ENCODE assay signal across 16 cellular contexts in the genomic region with DNA sequence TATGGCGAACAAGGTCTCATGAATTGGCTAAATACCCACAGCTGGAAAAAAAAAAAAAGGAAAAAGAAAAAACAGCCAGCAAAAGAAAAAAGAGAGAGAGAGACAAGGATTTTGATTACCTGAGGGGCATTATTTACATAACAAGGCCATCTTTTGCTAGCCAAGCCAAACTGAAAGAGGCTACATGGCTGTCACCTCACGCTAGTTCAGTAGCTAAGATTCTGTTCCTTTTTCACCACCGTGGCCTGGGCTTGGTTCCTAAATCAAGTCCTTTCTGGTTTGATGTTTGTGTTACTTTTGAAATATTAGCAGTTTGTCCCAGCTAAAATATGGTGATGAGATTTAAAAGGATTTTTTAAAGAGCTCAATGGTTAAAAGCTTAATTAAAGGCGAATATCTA. TPM values are rescaled to one million over a fixed set of nuclear protein-coding genes. Genes with fewer than 3 reads are reported as not detected.
DNase-seq lines count a peak whose midpoint lies in the region; ATAC-seq, FAIRE-seq and TF ChIP-seq lines count a peak whose summit lies in the region.
"Had no signal": no experiment of that assay in that cellular context is flagged by ENCODE, and none has a peak within 500 bp of the region (broad histone marks: within the 10 kb centered on the region; RNA-seq: fewer than 3 reads in every experiment).

No MANE protein-coding gene starts in this region.

- no peak for TF ChIP-seq POLR2A in GM12891 (IDR thresholded peaks at IDR 0.05; ENCODE audit: low read depth, low read length)

- no peak overlapping the region for H3K4me3 Mint-ChIP-seq in dendritic cell treated with granulocyte-macrophage colony-stimulating factor and Interleukin-4, amounts not matched to agents 40 ng/mL and 50 ng/mL, for 4 days
- H3K4me3 Mint-ChIP-seq in stimulated activated naive B cell treated with anti-CD40 and anti-IgM and Interleukin-4, amounts not matched to agents 10 μg/mL and 1 μg/mL and 100 μg/mL, for 72 hours = no peak overlapping the region
- H3K4me3 Mint-ChIP-seq: CD4-positive, alpha-beta T cell had no signal

- no peaks in the 10 kb centered on the region for H3K36me3 Mint-ChIP-seq in dendritic cell treated with granulocyte-macrophage colony-stimulating factor and Interleukin-4, amounts not matched to agents 40 ng/mL and 50 ng/mL, for 4 days (ENCODE audit: low read depth)
- no peaks in the 10 kb centered on the region for H3K36me3 Mint-ChIP-seq in stimulated activated naive B cell treated with anti-CD40 and anti-IgM and Interleukin-4, amounts not matched to agents 10 μg/mL and 1 μg/mL and 100 μg/mL, for 72 hours

- FAIRE-seq in GM12891 (lab: Jason Lieb, UNC) = peak; percentile 38

- DNase-seq in GM12891 (ENCODE audit: insufficient read length, low spot score) = no peak
- DNase-seq in MV-4-11 (lab: John Stamatoyannopoulos, UW) = peak; percentile 69
- no peak for DNase-seq in stimulated activated naive B cell treated with anti-CD40 and anti-IgM and Interleukin-4, amounts not matched to agents 10 μg/mL and 1 μg/mL and 100 μg/mL, for 72 hours
- DNase-seq in HUDEP-2 (lab: John Stamatoyannopoulos, UW; ENCODE audit: unreplicated experiment in 76 of 76) = no peak
- DNase-seq: AML-193; CD4-positive, alpha-beta T cell; GM23248; KG1; NCI-H1105; NCI-H1694; NCI-H226; NCI-H69; PC-9 had no signal

- no peaks in the 10 kb centered on the region for H3K9me3 Mint-ChIP-seq in dendritic cell treated with granulocyte-macrophage colony-stimulating factor and Interleukin-4, amounts not matched to agents 40 ng/mL and 50 ng/mL, for 4 days
- no peaks in the 10 kb centered on the region for H3K9me3 Mint-ChIP-seq in stimulated activated naive B cell treated with anti-CD40 and anti-IgM and Interleukin-4, amounts not matched to agents 10 μg/mL and 1 μg/mL and 100 μg/mL, for 72 hours
- H3K9me3 Mint-ChIP-seq: CD4-positive, alpha-beta T cell had no signal

- H3K27ac Mint-ChIP-seq in dendritic cell treated with granulocyte-macrophage colony-stimulating factor and Interleukin-4, amounts not matched to agents 40 ng/mL and 50 ng/mL, for 4 days = peak overlapping the region; percentile 80
- no peak overlapping the region for H3K27ac Mint-ChIP-seq in stimulated activated naive B cell treated with anti-CD40 and anti-IgM and Interleukin-4, amounts not matched to agents 10 μg/mL and 1 μg/mL and 100 μg/mL, for 72 hours
- H3K27ac Mint-ChIP-seq: CD4-positive, alpha-beta T cell had no signal

- H3K27me3 Mint-ChIP-seq in dendritic cell treated with granulocyte-macrophage colony-stimulating factor and Interleukin-4, amounts not matched to agents 40 ng/mL and 50 ng/mL, for 4 days = peaks cover 4% of the 10 kb centered on the region
- H3K27me3 Mint-ChIP-seq in stimulated activated naive B cell treated with anti-CD40 and anti-IgM and Interleukin-4, amounts not matched to agents 10 μg/mL and 1 μg/mL and 100 μg/mL, for 72 hours = peaks cover 5 to 20% of the 10 kb centered on the region in 2 donors

- H3K4me1 Mint-ChIP-seq in dendritic cell treated with granulocyte-macrophage colony-stimulating factor and Interleukin-4, amounts not matched to agents 40 ng/mL and 50 ng/mL, for 4 days (ENCODE audit: low read depth) = peaks cover 50% of the 10 kb centered on the region
- H3K4me1 Mint-ChIP-seq in stimulated activated naive B cell treated with anti-CD40 and anti-IgM and Interleukin-4, amounts not matched to agents 10 μg/mL and 1 μg/mL and 100 μg/mL, for 72 hours = peaks cover 2 to 9% of the 10 kb centered on the region in 2 donors

- peak; percentile 46 to 48 for ATAC-seq in stimulated activated naive B cell treated with anti-CD40 and anti-IgM and Interleukin-4, amounts not matched to agents 10 μg/mL and 1 μg/mL and 100 μg/mL, for 72 hours (replicated peaks)
- no peak for ATAC-seq in HG03439 (IDR thresholded peaks at IDR 0.05; ENCODE audit: unreplicated experiment)
- no peak for ATAC-seq in GM19467 (IDR thresholded peaks at IDR 0.05; ENCODE audit: unreplicated experiment)

- intact Hi-C loops in dendritic cell treated with granulocyte-macrophage colony-stimulating factor and Interleukin-4, amounts not matched to agents 40 ng/mL and 50 ng/mL, for 4 days (cut with micrococcal nuclease) = no loop called here

TF ChIP-seq in GM12891, 5 proteins besides CTCF, POLR2A, EP300 and RAD21:
- no peak for TF ChIP-seq POU2F2 (IDR thresholded peaks at IDR 0.05; ENCODE audit: low read depth, low read length)
- peak; percentile 54; the same call in 1 of the 2 replicates for TF ChIP-seq SPI1 (IDR thresholded peaks at IDR 0.05; ENCODE audit: low read depth, low read length)

RNA-seq across cellular contexts. Expression of a gene that starts 2.0 kb away (rescaled TPM):
- polyA plus RNA-seq in GM12891 (2012; ENCODE audit: low read depth, missing spikeins) = not detected
- polyA plus RNA-seq: GM23248 had no signal

RNA-seq across cellular contexts. Expression of a gene that starts 16.5 kb away (rescaled TPM):
- 4.1 TPM for polyA plus RNA-seq in GM12891 (2012; ENCODE audit: low read depth, missing spikeins)

RNA-seq across cellular contexts. Expression of a gene that starts 47.3 kb away (rescaled TPM):
- polyA plus RNA-seq in GM12891 (2012; ENCODE audit: low read depth, missing spikeins) = 6.1 TPM

Comparison
In these comparisons a context has a peak if more than half of its experiments do, and no peak if none do; other contexts are left out.
1. ATAC-seq: peak in stimulated activated naive B cell treated with anti-CD40 and anti-IgM and Interleukin-4, amounts not matched to agents 10 μg/mL and 1 μg/mL and 100 μg/mL, for 72 hours (2 of 2); none in HG03439 (single experiment) and GM19467 (single experiment).